Comparison of ENCODE assay signal across 28 cellular contexts in the genomic region with DNA sequence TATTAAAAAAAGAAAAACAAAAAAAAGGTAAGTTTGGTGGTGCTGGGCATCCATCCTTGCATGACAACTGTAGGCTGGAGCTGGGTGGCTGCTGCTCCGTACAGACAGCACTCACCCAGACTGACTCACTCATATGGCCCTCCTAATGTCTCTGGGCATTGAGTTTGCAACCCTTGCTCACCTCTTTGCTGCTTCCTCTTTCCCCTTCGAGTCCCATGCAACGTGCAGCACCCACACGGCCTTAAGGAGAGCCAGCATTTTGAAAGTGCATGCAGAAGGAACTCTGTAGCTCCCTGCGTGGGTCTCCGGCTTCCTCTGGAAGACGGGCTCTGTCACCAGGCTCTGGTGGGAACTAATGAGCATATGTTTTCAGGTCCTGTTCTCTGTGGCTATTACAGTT.
DNase-seq lines count a peak whose midpoint lies in the region; ATAC-seq, FAIRE-seq and TF ChIP-seq lines count a peak whose summit lies in the region.
"Had no signal": no experiment of that assay in that cellular context is flagged by ENCODE, and none has a peak within 500 bp of the region (broad histone marks: within the 10 kb centered on the region; RNA-seq: fewer than 3 reads in every experiment).

No MANE protein-coding gene starts in this region.

- no peak overlapping the region for H3K4me2 ChIP-seq in HepG2 (ENCODE audit: low read depth, low read length)
- H3K4me2 ChIP-seq: PC-9 had no signal

- no peak for TF ChIP-seq RAD21 in HepG2 (CRISPR knock-in tag; IDR thresholded peaks at IDR 0.05)

- no peaks in the 10 kb centered on the region for H3K36me3 Mint-ChIP-seq in activated naive CD4-positive, alpha-beta T cell treated with anti-CD3 and anti-CD28 coated beads, Interleukin-2, amount 10 ng/mL, durations not matched to agents 7 days and 5 days
- H3K36me3 Mint-ChIP-seq: CD14-positive monocyte had no signal

- H3K27me3 ChIP-seq in HepG2 (ENCODE audit: control insufficient read depth in 1 of 2, insufficient read depth in 2 of 2, low read length in 2 of 2), result no peaks in the 10 kb centered on the region; a peak in 1 of 5 replicates
- H3K27me3 ChIP-seq: esophagus muscularis mucosa, gastroesophageal sphincter, SJCRH30, testis had no signal

- POLR2A ChIA-PET in HepG2 (lab: Yijun Ruan, JAX), result no interaction called here

- ATAC-seq in HepG2 (peak; percentile 34), GM18867 (IDR thresholded peaks at IDR 0.05; ENCODE audit: unreplicated experiment) (no peak)
- ATAC-seq: activated T-cell treated with anti-CD3 and anti-CD28 coated beads, Interleukin-2, amount 50 U/mL, for 72 hours; gastroesophageal sphincter; sciatic nerve had no signal

- no TSS peak for BruUV-seq in HepG2 (replicated peaks; lab: Mats Ljungman, UMichigan)

- H3K9ac ChIP-seq in HepG2 (ENCODE audit: insufficient read depth, low read depth, low read length), result no peak overlapping the region

- peaks cover 13% of the 10 kb centered on the region for H3K27me3 Mint-ChIP-seq in activated naive CD4-positive, alpha-beta T cell treated with anti-CD3 and anti-CD28 coated beads, Interleukin-2, amount 10 ng/mL, durations not matched to agents 7 days and 5 days

- no peaks in the 10 kb centered on the region for H3K9me3 Mint-ChIP-seq in activated naive CD4-positive, alpha-beta T cell treated with anti-CD3 and anti-CD28 coated beads, Interleukin-2, amount 10 ng/mL, durations not matched to agents 7 days and 5 days
- H3K9me3 Mint-ChIP-seq: activated naive CD4-positive, alpha-beta T cell treated with anti-CD3 and anti-CD28 coated beads for 36 hours had no signal

- no peak for TF ChIP-seq POLR2A in HepG2 (IDR thresholded peaks at IDR 0.05; ENCODE audit: insufficient read depth in 1 of 2, low read depth in 2 of 2, low read length in 2 of 2)

- no peak overlapping the region for H3K27ac ChIP-seq in HepG2 (ENCODE audit: extremely low read length, insufficient read depth, low read length)
- H3K27ac ChIP-seq: esophagus muscularis mucosa, gastroesophageal sphincter, PC-9, SJCRH30, testis had no signal

- H3K27ac Mint-ChIP-seq in activated naive CD4-positive, alpha-beta T cell treated with anti-CD3 and anti-CD28 coated beads, Interleukin-2, amount 10 ng/mL, durations not matched to agents 7 days and 5 days, result no peak overlapping the region
- H3K27ac Mint-ChIP-seq: activated CD4-positive, alpha-beta T cell treated with anti-CD3 and anti-CD28 coated beads, Interleukin-2, amount 10 ng/mL, durations not matched to agents 24 days and 14 days; activated naive CD4-positive, alpha-beta T cell treated with anti-CD3 and anti-CD28 coated beads for 36 hours; activated T-cell treated with anti-CD3 and anti-CD28 coated beads, Interleukin-2, amount 50 U/mL, for 72 hours; CD14-positive monocyte; endodermal cell had no signal

- WGBS in HepG2 (ENCODE audit: low lambda C conversion rate), result 44% methylated on average over 7 of the region's 7 CpGs

- H3K9me3 ChIP-seq in HepG2 (ENCODE audit: low read length), result no peaks in the 10 kb centered on the region
- H3K9me3 ChIP-seq: esophagus muscularis mucosa, gastroesophageal sphincter, SJCRH30, testis had no signal

- no peak for FAIRE-seq in HepG2 (lab: Jason Lieb, UNC)
- FAIRE-seq: colon had no signal

- intact Hi-C loops in HepG2 (cut with micrococcal nuclease; ENCODE audit: unreplicated experiment), result no loop called here

- no peak overlapping the region for H3K4me3 Mint-ChIP-seq in activated naive CD4-positive, alpha-beta T cell treated with anti-CD3 and anti-CD28 coated beads, Interleukin-2, amount 10 ng/mL, durations not matched to agents 7 days and 5 days
- H3K4me3 Mint-ChIP-seq: activated CD4-positive, alpha-beta T cell treated with anti-CD3 and anti-CD28 coated beads, Interleukin-2, amount 10 ng/mL, durations not matched to agents 24 days and 14 days; activated naive CD4-positive, alpha-beta T cell treated with anti-CD3 and anti-CD28 coated beads for 36 hours; activated T-cell treated with anti-CD3 and anti-CD28 coated beads, Interleukin-2, amount 50 U/mL, for 72 hours; CD14-positive monocyte; endodermal cell; neural crest cell had no signal

- CTCF ChIA-PET in HepG2 (lab: Yijun Ruan, JAX; ENCODE audit: low intra/inter-chr PET ratio, low total read pairs), result no interaction called here
- CTCF ChIA-PET in activated naive CD4-positive, alpha-beta T cell treated with anti-CD3 and anti-CD28 coated beads, Interleukin-2, amount 10 ng/mL, durations not matched to agents 7 days and 5 days (lab: Charles Lee), result interaction anchor here (1.1 kb wide), 1 partner anchor 10 kb away, joined by 3 read pairs; no protein-coding TSS in a partner anchor

- no peak overlapping the region for H2AFZ ChIP-seq in HepG2 (ENCODE audit: low read length)
- H2AFZ ChIP-seq: PC-9 had no signal

- TF ChIP-seq CTCF in HepG2 (CRISPR knock-in tag; IDR thresholded peaks at IDR 0.05), result no peak

- no peaks in the 10 kb centered on the region for H3K4me1 Mint-ChIP-seq in activated naive CD4-positive, alpha-beta T cell treated with anti-CD3 and anti-CD28 coated beads, Interleukin-2, amount 10 ng/mL, durations not matched to agents 7 days and 5 days
- H3K4me1 Mint-ChIP-seq: activated CD4-positive, alpha-beta T cell treated with anti-CD3 and anti-CD28 coated beads, Interleukin-2, amount 10 ng/mL, durations not matched to agents 24 days and 14 days; neural crest cell had no signal

- no peaks in the 10 kb centered on the region for H3K36me3 ChIP-seq in HepG2 (replicated peaks in 1 of 2; ENCODE audit: control insufficient read depth in 1 of 2, insufficient read depth in 2 of 2, low read length in 2 of 2)
- H3K36me3 ChIP-seq: esophagus muscularis mucosa, gastroesophageal sphincter, SJCRH30 had no signal

- peak; percentile 10 for DNase-seq in Ammon's horn (ENCODE audit: low spot score)
- DNase-seq in ELR (ENCODE audit: low read depth), result peak; percentile 24
- DNase-seq in RPMI8226, result peak; percentile 52
- no peak for DNase-seq in HepG2 (ENCODE audit: low spot score)
- DNase-seq in activated T-cell treated with anti-CD3 and anti-CD28 coated beads, Interleukin-2, amount 50 U/mL, for 48 hours, result no peak
- no peak for DNase-seq in activated naive CD4-positive, alpha-beta T cell treated with anti-CD3 and anti-CD28 coated beads, Interleukin-2, amount 10 ng/mL, durations not matched to agents 7 days and 5 days
- DNase-seq: activated CD4-positive, alpha-beta T cell treated with anti-CD3 and anti-CD28 coated beads, Interleukin-2, amount 10 ng/mL, durations not matched to agents 24 days and 14 days; activated naive CD4-positive, alpha-beta T cell treated with anti-CD3 and anti-CD28 coated beads for 36 hours; activated T-cell treated with anti-CD3 and anti-CD28 coated beads, Interleukin-2, amount 50 U/mL, for 72 hours; amniotic stem cell; endodermal cell; NCI-H2029; NCI-H2227 treated with DMSO at 0.1 percent for 48 hours; NCI-H748 treated with DMSO at 0.1 percent for 48 hours; PC-9; posterior cingulate gyrus; SJCRH30; stimulated activated CD4-positive, alpha-beta T cell treated with anti-CD3 and anti-CD28 coated beads, Interleukin-4, amount 100 ng/mL, for 4 hours; stimulated activated naive CD4-positive, alpha-beta T cell treated with Interleukin-2 at 50 U/mL for 16 hours; testis had no signal

- no peaks in the 10 kb centered on the region for H4K20me1 ChIP-seq in HepG2 (ENCODE audit: insufficient read depth, low read length)

- TF ChIP-seq EP300 in HepG2 (IDR thresholded peaks at IDR 0.05; ENCODE audit: low read depth in 2 of 2, low read length in 2 of 2) (no peak), HepG2 (CRISPR knock-in tag; IDR thresholded peaks at IDR 0.05; ENCODE audit: borderline replicate concordance) (no peak)

- H3K4me3 ChIP-seq in HepG2 (replicated peaks in 1 of 3; ENCODE audit: insufficient read depth in 1 of 3, low read depth in 2 of 3, low read length in 3 of 3), result no peak overlapping the region
- H3K4me3 ChIP-seq: esophagus muscularis mucosa, gastroesophageal sphincter, lung, PC-9, SJCRH30, testis had no signal

- H3K79me2 ChIP-seq in HepG2 (ENCODE audit: insufficient read depth, low read length), result no peaks in the 10 kb centered on the region

- H3K4me1 ChIP-seq in HepG2 (ENCODE audit: insufficient read depth, low read length), result no peaks in the 10 kb centered on the region
- H3K4me1 ChIP-seq: esophagus muscularis mucosa, gastroesophageal sphincter, SJCRH30, testis had no signal

- in situ Hi-C loops in HepG2 (cut with HindIII; ENCODE audit: extremely low pct_ligation_motif_present, low pct_unique_long_range_greater_than_20kb), result no loop called here

TF ChIP-seq in HepG2, 621 proteins besides CTCF, POLR2A, EP300 and RAD21 (continues in another document):
- no peak for TF ChIP-seq REXO4 (CRISPR knock-in tag; IDR thresholded peaks at IDR 0.05; ENCODE audit: borderline replicate concordance)
- TF ChIP-seq ZNF674 (CRISPR knock-in tag; IDR thresholded peaks at IDR 0.05; ENCODE audit: low read depth), result no peak
- TF ChIP-seq, protein P1, sequence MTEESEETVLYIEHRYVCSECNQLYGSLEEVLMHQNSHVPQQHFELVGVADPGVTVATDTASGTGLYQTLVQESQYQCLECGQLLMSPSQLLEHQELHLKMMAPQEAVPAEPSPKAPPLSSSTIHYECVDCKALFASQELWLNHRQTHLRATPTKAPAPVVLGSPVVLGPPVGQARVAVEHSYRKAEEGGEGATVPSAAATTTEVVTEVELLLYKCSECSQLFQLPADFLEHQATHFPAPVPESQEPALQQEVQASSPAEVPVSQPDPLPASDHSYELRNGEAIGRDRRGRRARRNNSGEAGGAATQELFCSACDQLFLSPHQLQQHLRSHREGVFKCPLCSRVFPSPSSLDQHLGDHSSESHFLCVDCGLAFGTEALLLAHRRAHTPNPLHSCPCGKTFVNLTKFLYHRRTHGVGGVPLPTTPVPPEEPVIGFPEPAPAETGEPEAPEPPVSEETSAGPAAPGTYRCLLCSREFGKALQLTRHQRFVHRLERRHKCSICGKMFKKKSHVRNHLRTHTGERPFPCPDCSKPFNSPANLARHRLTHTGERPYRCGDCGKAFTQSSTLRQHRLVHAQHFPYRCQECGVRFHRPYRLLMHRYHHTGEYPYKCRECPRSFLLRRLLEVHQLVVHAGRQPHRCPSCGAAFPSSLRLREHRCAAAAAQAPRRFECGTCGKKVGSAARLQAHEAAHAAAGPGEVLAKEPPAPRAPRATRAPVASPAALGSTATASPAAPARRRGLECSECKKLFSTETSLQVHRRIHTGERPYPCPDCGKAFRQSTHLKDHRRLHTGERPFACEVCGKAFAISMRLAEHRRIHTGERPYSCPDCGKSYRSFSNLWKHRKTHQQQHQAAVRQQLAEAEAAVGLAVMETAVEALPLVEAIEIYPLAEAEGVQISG (CRISPR knock-in tag; IDR thresholded peaks at IDR 0.05), result no peak
- TF ChIP-seq MTA1 (CRISPR knock-in tag; IDR thresholded peaks at IDR 0.05; ENCODE audit: borderline replicate concordance), result no peak
- no peak for TF ChIP-seq PLRG1 (conservative IDR thresholded peaks at IDR 0.05)
- TF ChIP-seq ZNF256 (CRISPR knock-in tag; conservative IDR thresholded peaks at IDR 0.05), result no peak
- TF ChIP-seq ZSCAN12 (CRISPR knock-in tag; IDR thresholded peaks at IDR 0.05), result no peak
- no peak for TF ChIP-seq ZNF75D (CRISPR knock-in tag; IDR thresholded peaks at IDR 0.05; ENCODE audit: borderline replicate concordance)

Comparison
In these comparisons a context has a peak if more than half of its experiments do, and no peak if none do; other contexts are left out.
1. DNase-seq: peak in Ammon's horn (single experiment), ELR (single experiment) and RPMI8226 (single experiment); none in HepG2 (single experiment), activated T-cell treated with anti-CD3 and anti-CD28 coated beads, Interleukin-2, amount 50 U/mL, for 48 hours (0 of 2) and activated naive CD4-positive, alpha-beta T cell treated with anti-CD3 and anti-CD28 coated beads, Interleukin-2, amount 10 ng/mL, durations not matched to agents 7 days and 5 days (single experiment).